19 cellular contexts compared by ENCODE assay signal in the genomic region with DNA sequence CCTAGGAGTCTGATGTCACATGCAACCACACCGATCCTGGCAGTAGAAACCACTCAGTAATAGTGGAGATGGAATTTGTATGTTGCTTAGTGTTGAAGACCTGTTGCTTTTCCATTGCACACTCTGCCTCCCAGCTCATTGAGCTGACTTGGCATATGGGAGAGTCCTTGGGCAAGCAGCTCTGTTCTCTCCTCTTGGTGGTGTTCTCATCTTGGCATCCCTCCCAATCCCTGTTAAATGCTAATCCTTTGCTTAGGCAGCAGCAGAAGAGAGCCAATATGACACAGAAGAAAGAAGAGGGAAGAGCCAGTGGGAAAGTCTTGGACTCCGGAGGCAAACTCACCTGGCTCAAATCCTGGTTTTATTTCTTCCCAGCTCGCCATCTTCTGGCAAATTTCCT.
DNase-seq lines count a peak whose midpoint lies in the region; ATAC-seq and TF ChIP-seq lines count a peak whose summit lies in the region.
"Had no signal": no experiment of that assay in that cellular context is flagged by ENCODE, and none has a peak within 500 bp of the region (broad histone marks: within the 10 kb centered on the region; RNA-seq: fewer than 3 reads in every experiment).

No MANE protein-coding gene starts in this region.

- H3K9me3 Mint-ChIP-seq in activated naive CD8-positive, alpha-beta T cell treated with anti-CD3 and anti-CD28 coated beads for 36 hours, result peaks cover 2% of the 10 kb centered on the region

- TF ChIP-seq CTCF in testis (IDR thresholded peaks at IDR 0.05), result no peak

- H3K36me3 ChIP-seq in testis (ENCODE audit: low read depth, missing control alignments), result no peaks in the 10 kb centered on the region
- H3K36me3 ChIP-seq: ascending aorta, HAP-1 had no signal

- no peaks in the 10 kb centered on the region for H3K4me1 ChIP-seq in right cardiac atrium (ENCODE audit: control insufficient read depth, insufficient read depth, low read length)
- H3K4me1 ChIP-seq in testis, result no peaks in the 10 kb centered on the region
- H3K4me1 ChIP-seq: ascending aorta, HAP-1 had no signal

- H3K4me3 ChIP-seq in right cardiac atrium (ENCODE audit: low read length), result no peak overlapping the region
- no peak overlapping the region for H3K4me3 ChIP-seq in testis
- H3K4me3 ChIP-seq: ascending aorta, HAP-1 had no signal

- H3K27ac Mint-ChIP-seq in activated naive CD8-positive, alpha-beta T cell treated with anti-CD3 and anti-CD28 coated beads for 36 hours, result no peak overlapping the region
- H3K27ac Mint-ChIP-seq: activated naive CD4-positive, alpha-beta T cell treated with anti-CD3 and anti-CD28 coated beads for 36 hours had no signal

- H3K27ac ChIP-seq in right cardiac atrium (ENCODE audit: low read length) (no peak overlapping the region), testis (no peak overlapping the region)
- H3K27ac ChIP-seq: ascending aorta had no signal

- 72% methylated on average over 3 of the region's 3 CpGs for WGBS in right cardiac atrium
- 80 to 83% methylated on average over 3 of the region's 3 CpGs for WGBS in testis, 2 donors

- TF ChIP-seq POLR2A in testis (IDR thresholded peaks at IDR 0.05), result no peak

- no peaks in the 10 kb centered on the region for H3K4me1 Mint-ChIP-seq in activated naive CD8-positive, alpha-beta T cell treated with anti-CD3 and anti-CD28 coated beads for 36 hours
- H3K4me1 Mint-ChIP-seq: T-cell had no signal

- no peaks in the 10 kb centered on the region for H3K9me3 ChIP-seq in right cardiac atrium (ENCODE audit: control insufficient read depth, low read length)
- no peaks in the 10 kb centered on the region for H3K9me3 ChIP-seq in testis
- H3K9me3 ChIP-seq: ascending aorta, HAP-1 had no signal

- ATAC-seq in Right ventricle myocardium inferior, result peak; percentile 82
- ATAC-seq in right cardiac atrium, result peak; percentile 42 to 73
- no peak for ATAC-seq in HG03521 (IDR thresholded peaks at IDR 0.05; ENCODE audit: unreplicated experiment)
- ATAC-seq: T-cell had no signal

- no peak overlapping the region for H3K4me3 Mint-ChIP-seq in activated naive CD8-positive, alpha-beta T cell treated with anti-CD3 and anti-CD28 coated beads for 36 hours
- H3K4me3 Mint-ChIP-seq: activated naive CD4-positive, alpha-beta T cell treated with anti-CD3 and anti-CD28 coated beads for 36 hours; T-cell had no signal

- no peaks in the 10 kb centered on the region for H3K36me3 Mint-ChIP-seq in activated naive CD8-positive, alpha-beta T cell treated with anti-CD3 and anti-CD28 coated beads for 36 hours
- H3K36me3 Mint-ChIP-seq: T-cell had no signal

- intact Hi-C loops in Right ventricle myocardium inferior (cut with DNase I), result no loop called here
- intact Hi-C loops in cardiac septum (cut with DNase I), result no loop called here
- intact Hi-C loops in right cardiac atrium (cut with DNase I), result no loop called here
- intact Hi-C loops in testis (cut with DNase I; ENCODE audit: low total_unique reads), result no loop called here

- H3K27me3 Mint-ChIP-seq in activated naive CD8-positive, alpha-beta T cell treated with anti-CD3 and anti-CD28 coated beads for 36 hours, result peaks cover 13% of the 10 kb centered on the region

- no peak for DNase-seq in Right ventricle myocardium inferior (ENCODE audit: missing footprints)
- no peak for DNase-seq in cardiac septum (ENCODE audit: low spot score)
- peak; percentile 39 for DNase-seq in amniotic epithelial cell (ENCODE audit: low read depth)
- DNase-seq in right cardiac atrium, result no peak
- peak; percentile 17 for DNase-seq in testis
- DNase-seq in ureter (ENCODE audit: low spot score), result no peak
- no peak for DNase-seq in activated naive CD8-positive, alpha-beta T cell treated with anti-CD3 and anti-CD28 coated beads for 36 hours
- DNase-seq: activated CD4-positive, alpha-beta T cell treated with anti-CD3 and anti-CD28 coated beads, Interleukin-2, amount 50 U/mL, for 48 hours; activated naive CD4-positive, alpha-beta T cell treated with anti-CD3 and anti-CD28 coated beads for 36 hours; activated T-cell treated with anti-CD3 and anti-CD28 coated beads for 4 hours; DND-41; effector memory CD4-positive, alpha-beta T cell; SHP77 treated with DMSO at 0.1 percent for 48 hours; stimulated activated CD4-positive, alpha-beta T cell treated with anti-CD3 and anti-CD28 coated beads, Interleukin-12 subunit alpha, Interleukin-12 subunit beta, amount 100 ng/mL, for 4 hours; stimulated activated CD8-positive, alpha-beta memory T cell treated with anti-CD3 and anti-CD28 coated beads, Interleukin-4, amount 100 ng/mL, for 48 hours; T-cell had no signal

- H3K27me3 ChIP-seq in right cardiac atrium (ENCODE audit: control insufficient read depth, insufficient read depth) (no peaks in the 10 kb centered on the region), testis (no peaks in the 10 kb centered on the region)
- H3K27me3 ChIP-seq: ascending aorta had no signal

Comparison
In these comparisons a context has a peak if more than half of its experiments do, and no peak if none do; other contexts are left out.
1. DNase-seq: peak in amniotic epithelial cell (single experiment) and testis (single experiment); none in Right ventricle myocardium inferior (single experiment), cardiac septum (single experiment), right cardiac atrium (0 of 3), ureter (single experiment) and activated naive CD8-positive, alpha-beta T cell treated with anti-CD3 and anti-CD28 coated beads for 36 hours (single experiment).